Comparison of ENCODE assay signal across 8 cellular contexts in the genomic region with DNA sequence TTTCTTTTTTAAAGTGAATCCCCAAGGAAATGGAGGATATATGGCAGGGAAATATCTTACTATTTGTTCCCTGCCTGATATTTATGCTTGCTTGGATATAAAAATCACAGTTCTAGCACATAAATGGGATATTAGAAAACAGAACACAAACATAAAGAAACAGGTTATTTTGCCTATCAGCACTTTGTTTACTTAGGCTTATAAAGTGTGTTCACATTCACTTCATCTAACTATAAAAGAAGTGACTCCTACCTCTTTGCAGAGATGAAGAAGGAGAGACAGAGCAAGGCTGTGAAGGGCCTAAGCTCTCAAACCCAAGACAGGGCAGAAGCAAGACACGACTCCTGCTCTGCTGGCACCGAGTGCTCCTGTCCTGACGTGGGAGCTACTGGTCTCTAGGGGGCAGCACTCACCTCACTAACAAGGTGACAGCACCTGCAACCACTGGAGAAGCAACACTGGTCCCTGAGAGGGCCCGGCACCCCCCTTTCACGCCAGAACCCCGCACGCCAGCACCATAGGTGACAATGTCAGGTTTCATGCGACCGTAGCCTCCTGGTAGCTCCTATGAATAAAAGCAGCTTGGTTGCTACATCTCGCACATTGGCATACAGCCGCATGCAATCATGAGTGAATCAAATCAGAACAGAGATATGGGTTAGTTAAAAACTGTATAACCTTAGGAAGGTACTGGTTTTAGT. TPM values are rescaled to one million over a fixed set of nuclear protein-coding genes. Genes with fewer than 3 reads are reported as not detected.
DNase-seq lines count a peak whose midpoint lies in the region; ATAC-seq, FAIRE-seq and TF ChIP-seq lines count a peak whose summit lies in the region.

No MANE protein-coding gene starts in this region.

- H3K4me3 Mint-ChIP-seq in activated T-helper 17 cell treated with anti-CD3 and anti-CD28 coated beads, Interleukin-2, amount 50 U/mL, for 72 hours, result no peak overlapping the region

- H3K27ac ChIP-seq in gastroesophageal sphincter, result no peak overlapping the region
- H3K27ac ChIP-seq in psoas muscle, result no peak overlapping the region

- H3K4me3 ChIP-seq in gastroesophageal sphincter (no peak overlapping the region), psoas muscle (no peak overlapping the region)

- 4 to 33% methylated on average over 3 of the region's 11 CpGs for WGBS in gastroesophageal sphincter (ENCODE audit: low coverage in 1 of 2), 2 donors
- WGBS in psoas muscle, 3 donors, result 59 to 63% (median 63%) methylated on average over 11 of the region's 11 CpGs

- no peak overlapping the region for H3K27ac Mint-ChIP-seq in activated T-helper 17 cell treated with anti-CD3 and anti-CD28 coated beads, Interleukin-2, amount 50 U/mL, for 72 hours

- no peaks in the 10 kb centered on the region for H3K9me3 Mint-ChIP-seq in activated T-helper 17 cell treated with anti-CD3 and anti-CD28 coated beads, Interleukin-2, amount 50 U/mL, for 72 hours

- H3K27me3 ChIP-seq in gastroesophageal sphincter, result no peaks in the 10 kb centered on the region
- no peaks in the 10 kb centered on the region for H3K27me3 ChIP-seq in psoas muscle (ENCODE audit: insufficient read depth in 3 of 3, low read length in 2 of 3)

- H3K4me1 Mint-ChIP-seq in activated T-helper 17 cell treated with anti-CD3 and anti-CD28 coated beads, Interleukin-2, amount 50 U/mL, for 72 hours, result peaks cover 29% of the 10 kb centered on the region

- peak; percentile 87 for FAIRE-seq in HTR-8/SVneo (lab: Jason Lieb, UNC)

- H3K36me3 ChIP-seq in gastroesophageal sphincter (peaks cover 0 to 98% of the 10 kb centered on the region in 2 donors), psoas muscle (ENCODE audit: insufficient read depth in 1 of 2, low read depth in 1 of 2) (peaks cover 18 to 98% of the 10 kb centered on the region in 2 donors)

- no peaks in the 10 kb centered on the region for H3K9me3 ChIP-seq in gastroesophageal sphincter
- no peaks in the 10 kb centered on the region for H3K9me3 ChIP-seq in psoas muscle

- no peak for TF ChIP-seq POLR2A in gastroesophageal sphincter (IDR thresholded peaks at IDR 0.05)

- H3K27me3 Mint-ChIP-seq in activated T-helper 17 cell treated with anti-CD3 and anti-CD28 coated beads, Interleukin-2, amount 50 U/mL, for 72 hours, result no peaks in the 10 kb centered on the region

- TF ChIP-seq EP300 in gastroesophageal sphincter (IDR thresholded peaks at IDR 0.05), result no peak

- DNase-seq in DMS79 treated with DMSO at 0.1 percent for 48 hours (lab: John Stamatoyannopoulos, UW) (peak; percentile 3), DMS79 (lab: John Stamatoyannopoulos, UW) (no peak), HTR-8/SVneo (ENCODE audit: insufficient read length, low spot score) (peak; percentile 82), RPMI7951 (ENCODE audit: low read depth) (peak; percentile 49), psoas muscle (peak; percentile 41 to 72), midbrain (lab: John Stamatoyannopoulos, UW) (no peak)

- intact Hi-C loops in psoas muscle (cut with DNase I), result loop anchor here (5.0 kb wide), 2 partner anchors 93 to 103 kb away; partner anchors contain the start of gene TAF1C (in 1 of the 2)

- peaks cover 0 to 8% (median 0%) of the 10 kb centered on the region in 3 donors for H3K4me1 ChIP-seq in gastroesophageal sphincter
- peaks cover 10% of the 10 kb centered on the region for H3K4me1 ChIP-seq in psoas muscle

- TF ChIP-seq CTCF in gastroesophageal sphincter (IDR thresholded peaks at IDR 0.05), result peak in 3 of 4 experiments; percentile 38 to 64 (median 45)
- peak; percentile 65 for TF ChIP-seq CTCF in psoas muscle (IDR thresholded peaks at IDR 0.05)

- ATAC-seq in activated T-helper 17 cell treated with anti-CD3 and anti-CD28 coated beads, Interleukin-2, amount 50 U/mL, for 72 hours (replicated peaks), result peak; percentile 84
- peak; percentile 48 for ATAC-seq in gastroesophageal sphincter
- peak; percentile 59 to 83 (median 72) for ATAC-seq in psoas muscle

- peaks cover 92% of the 10 kb centered on the region for H3K36me3 Mint-ChIP-seq in activated T-helper 17 cell treated with anti-CD3 and anti-CD28 coated beads, Interleukin-2, amount 50 U/mL, for 72 hours (ENCODE audit: low read depth)

RNA-seq across cellular contexts. Expression of gene MBTPS1, which starts 32.0 kb away (rescaled TPM):
- 38.2 and 38.6 TPM in 2 replicates for total RNA-seq in RPMI7951 (2014; rRNA removed; shearing (Covaris generic))
- 10 to 100 TPM; 44.0 to 54.4 TPM for total RNA-seq in activated T-helper 17 cell treated with anti-CD3 and anti-CD28 coated beads, Interleukin-2, amount 50 U/mL, for 72 hours
- total RNA-seq in gastroesophageal sphincter (10 to 100 TPM; 84.0 to 98.6 (median 90.9) TPM), psoas muscle (10 to 100 TPM; 27.0 to 31.8 (median 29.1) TPM)
- 10 to 100 TPM; 18.6 to 30.9 (median 20.1) TPM for polyA plus RNA-seq in psoas muscle

RNA-seq across cellular contexts. Expression of gene SLC38A8, which starts 42.1 kb away (rescaled TPM):
- total RNA-seq in RPMI7951 (2014; rRNA removed; shearing (Covaris generic)), result not detected in 2 replicates
- not detected for total RNA-seq in activated T-helper 17 cell treated with anti-CD3 and anti-CD28 coated beads, Interleukin-2, amount 50 U/mL, for 72 hours
- not detected for total RNA-seq in gastroesophageal sphincter
- total RNA-seq in psoas muscle, result under 1 TPM in 1 of 4 donors, not detected in 3; 0.52 TPM
- under 1 TPM in 1 of 3 donors, not detected in 2; 0.21 TPM for polyA plus RNA-seq in psoas muscle

Comparison
In these comparisons a context has a peak if more than half of its experiments do, and no peak if none do; other contexts are left out.
1. DNase-seq: peak in DMS79 treated with DMSO at 0.1 percent for 48 hours (single experiment), HTR-8/SVneo (single experiment), RPMI7951 (single experiment) and psoas muscle (2 of 2); none in DMS79 (single experiment) and midbrain (single experiment).
2. Peak in every context shown above with its lines, with median percentiles within 50 percentile points of each other: ATAC-seq.